9 cellular contexts compared by ENCODE assay signal in the genomic region with DNA sequence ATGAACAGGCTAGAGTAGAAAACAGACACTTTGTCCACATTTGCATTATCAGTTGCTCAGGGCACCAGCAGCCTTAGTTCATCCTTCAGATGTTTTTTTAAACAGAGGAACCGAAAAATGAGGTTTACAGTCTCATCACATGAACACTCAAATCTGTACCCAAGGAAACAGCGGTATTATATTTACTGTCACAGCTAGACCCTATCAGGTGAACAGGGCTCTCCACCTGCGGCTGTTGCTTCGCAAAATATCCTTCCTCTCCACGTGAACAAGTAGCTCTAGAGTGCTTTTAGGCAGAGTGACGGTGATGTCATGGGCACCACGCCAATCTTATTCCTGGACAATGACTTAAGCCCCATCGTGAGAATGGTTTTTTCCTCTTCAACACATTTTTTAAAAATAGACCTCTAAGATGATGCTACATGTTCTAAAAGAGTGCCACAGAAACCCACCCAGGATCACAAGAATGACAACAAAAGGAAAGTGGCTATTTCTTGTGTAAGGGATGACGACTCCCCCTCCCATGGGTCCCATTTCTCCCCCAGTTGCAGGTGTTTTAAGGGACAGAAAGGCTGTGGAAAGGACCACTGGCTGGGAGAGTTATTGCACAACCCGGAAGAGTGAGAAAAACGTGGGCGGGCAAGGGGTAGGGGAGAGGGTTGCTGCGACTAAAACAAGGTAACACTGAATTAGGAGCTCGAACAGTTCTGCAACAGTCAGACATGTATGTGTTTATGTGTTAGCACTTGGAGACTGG.
DNase-seq lines count a peak whose midpoint lies in the region; ATAC-seq, FAIRE-seq and TF ChIP-seq lines count a peak whose summit lies in the region.
"Had no signal": no experiment of that assay in that cellular context is flagged by ENCODE, and none has a peak within 500 bp of the region (broad histone marks: within the 10 kb centered on the region; RNA-seq: fewer than 3 reads in every experiment).

No MANE protein-coding gene starts in this region.

- H3K36me3 Mint-ChIP-seq in Calu3 (ENCODE audit: insufficient read depth, unreplicated experiment) = no peaks in the 10 kb centered on the region
- H3K36me3 Mint-ChIP-seq in activated CD4-positive, alpha-beta T cell treated with anti-CD3 and anti-CD28 coated beads, Interleukin-2, amount 10 ng/mL, durations not matched to agents 24 days and 14 days (ENCODE audit: low read depth) = no peaks in the 10 kb centered on the region

- no peaks in the 10 kb centered on the region for H3K27me3 Mint-ChIP-seq in Calu3 (ENCODE audit: unreplicated experiment)
- no peaks in the 10 kb centered on the region for H3K27me3 Mint-ChIP-seq in activated CD4-positive, alpha-beta T cell treated with anti-CD3 and anti-CD28 coated beads, Interleukin-2, amount 10 ng/mL, durations not matched to agents 24 days and 14 days

- CTCF ChIA-PET in Calu3 (lab: Charles Lee) = no interaction called here

- FAIRE-seq in frontal cortex (lab: Jason Lieb, UNC) = no peak
- FAIRE-seq: endometrium had no signal

- H3K9me3 Mint-ChIP-seq in Calu3 (ENCODE audit: low read depth, unreplicated experiment) = no peaks in the 10 kb centered on the region
- no peaks in the 10 kb centered on the region for H3K9me3 Mint-ChIP-seq in activated CD4-positive, alpha-beta T cell treated with anti-CD3 and anti-CD28 coated beads, Interleukin-2, amount 10 ng/mL, durations not matched to agents 24 days and 14 days

- peaks cover 7% of the 10 kb centered on the region for H3K4me1 Mint-ChIP-seq in Calu3 (ENCODE audit: low read depth, unreplicated experiment)
- peaks cover 9% of the 10 kb centered on the region for H3K4me1 Mint-ChIP-seq in activated CD4-positive, alpha-beta T cell treated with anti-CD3 and anti-CD28 coated beads, Interleukin-2, amount 10 ng/mL, durations not matched to agents 24 days and 14 days

- no TSS peak for BruUV-seq in Calu3 (replicated peaks; lab: Mats Ljungman, UMichigan)

- DNase-seq in NCI-H187 treated with DMSO at 0.1 percent for 48 hours (lab: John Stamatoyannopoulos, UW) (peak; percentile 93), fibroblast of pulmonary artery (ENCODE audit: low read depth) (peak; percentile 61), retina (no peak), Calu3 (no peak), frontal cortex (ENCODE audit: low spot score in 2 of 2) (no peak)
- DNase-seq in activated CD4-positive, alpha-beta T cell treated with anti-CD3 and anti-CD28 coated beads, Interleukin-2, amount 10 ng/mL, durations not matched to agents 24 days and 14 days = no peak

- intact Hi-C loops in Calu3 (cut with micrococcal nuclease; ENCODE audit: unreplicated experiment) = loop anchor here (1.0 kb wide), 1 partner anchor 40 kb away; no protein-coding TSS in a partner anchor
- intact Hi-C loops in activated CD4-positive, alpha-beta T cell treated with anti-CD3 and anti-CD28 coated beads, Interleukin-2, amount 10 ng/mL, durations not matched to agents 24 days and 14 days (cut with micrococcal nuclease) = no loop called here

- H3K4me3 ChIP-seq in fibroblast of pulmonary artery (replicated peaks; ENCODE audit: low read depth, low read length) = no peak overlapping the region

- TF ChIP-seq CTCF in fibroblast of pulmonary artery (IDR thresholded peaks at IDR 0.05; ENCODE audit: low read length, missing control alignments) = no peak
- no peak for TF ChIP-seq CTCF in Calu3 (IDR thresholded peaks at IDR 0.05; ENCODE audit: unreplicated experiment)

- ATAC-seq in GM18519 (IDR thresholded peaks at IDR 0.05; ENCODE audit: low FRiP score, unreplicated experiment) (peak; percentile 86), HG02678 (IDR thresholded peaks at IDR 0.05; ENCODE audit: unreplicated experiment) (peak; percentile 77)

- H3K4me3 Mint-ChIP-seq in Calu3 (ENCODE audit: low read depth, unreplicated experiment) = no peak overlapping the region
- no peak overlapping the region for H3K4me3 Mint-ChIP-seq in activated CD4-positive, alpha-beta T cell treated with anti-CD3 and anti-CD28 coated beads, Interleukin-2, amount 10 ng/mL, durations not matched to agents 24 days and 14 days

- no peak overlapping the region for H3K27ac Mint-ChIP-seq in Calu3 (ENCODE audit: unreplicated experiment)
- no peak overlapping the region for H3K27ac Mint-ChIP-seq in activated CD4-positive, alpha-beta T cell treated with anti-CD3 and anti-CD28 coated beads, Interleukin-2, amount 10 ng/mL, durations not matched to agents 24 days and 14 days

Comparison
In these comparisons a context has a peak if more than half of its experiments do, and no peak if none do; other contexts are left out.
1. DNase-seq: peak in NCI-H187 treated with DMSO at 0.1 percent for 48 hours (single experiment) and fibroblast of pulmonary artery (single experiment); none in retina (single experiment), Calu3 (single experiment), activated CD4-positive, alpha-beta T cell treated with anti-CD3 and anti-CD28 coated beads, Interleukin-2, amount 10 ng/mL, durations not matched to agents 24 days and 14 days (single experiment) and frontal cortex (0 of 2).